ENCODE assay signal across 8 cellular contexts in genomic region chr11:1486054-1486825, GRCh38. TPM values are rescaled to one million over a fixed set of nuclear protein-coding genes. Genes with fewer than 3 reads are reported as not detected.
DNase-seq lines count a peak whose midpoint lies in the region; ATAC-seq and TF ChIP-seq lines count a peak whose summit lies in the region.

A gene with protein sequence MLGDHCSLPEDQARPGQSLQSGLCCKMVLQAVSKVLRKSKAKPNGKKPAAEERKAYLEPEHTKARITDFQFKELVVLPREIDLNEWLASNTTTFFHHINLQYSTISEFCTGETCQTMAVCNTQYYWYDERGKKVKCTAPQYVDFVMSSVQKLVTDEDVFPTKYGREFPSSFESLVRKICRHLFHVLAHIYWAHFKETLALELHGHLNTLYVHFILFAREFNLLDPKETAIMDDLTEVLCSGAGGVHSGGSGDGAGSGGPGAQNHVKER (minus strand): TSS chr11:1486779. CDS start chr11:1486556, 223 bp downstream.

- ATAC-seq in gastroesophageal sphincter, result peak; percentile 30

- H3K9me3 ChIP-seq in gastroesophageal sphincter, result no peaks in the 10 kb centered on the region
- no peaks in the 10 kb centered on the region for H3K9me3 ChIP-seq in osteoblast (ENCODE audit: low read depth, low read length)

- TF ChIP-seq EP300 in gastroesophageal sphincter (IDR thresholded peaks at IDR 0.05), result no peak

- peak in 1 of 2 donors; percentile 49 for TF ChIP-seq POLR2A in gastroesophageal sphincter (IDR thresholded peaks at IDR 0.05)

- no peak within 1 kb of the TSS for H3K4me2 ChIP-seq in osteoblast (ENCODE audit: insufficient read depth, low read length)

- H3K4me3 ChIP-seq in gastroesophageal sphincter (peak within 1 kb of the TSS; percentile 50 to 57), osteoblast (ENCODE audit: insufficient read depth, low read length) (no peak within 1 kb of the TSS)

- peak within 1 kb of the TSS; percentile 57 to 96 (median 93) for H3K27ac ChIP-seq in gastroesophageal sphincter
- H3K27ac ChIP-seq in osteoblast (ENCODE audit: low read depth, low read length), result no peak within 1 kb of the TSS

- peak; percentile 31 for DNase-seq in Caki2 (ENCODE audit: low read depth)
- DNase-seq in RPMI8226, result peak; percentile 16
- peak; percentile 79 for DNase-seq in osteoblast (ENCODE audit: insufficient read length, low spot score, missing footprints)
- DNase-seq in SHP77 treated with DMSO at 0.1 percent for 48 hours (lab: John Stamatoyannopoulos, UW), result no peak
- DNase-seq in NCI-H1930 (lab: John Stamatoyannopoulos, UW), result no peak
- DNase-seq in germinal center (ENCODE audit: low spot score), result no peak
- DNase-seq in activated naive CD4-positive, alpha-beta T cell treated with anti-CD3 and anti-CD28 coated beads, Interleukin-2, amount 50 U/mL, for 16 hours, result no peak

- 32% methylated on average over 5 of the region's 31 CpGs; no CpG with 5 or more reads in 1 of the 2 donors for WGBS in gastroesophageal sphincter (ENCODE audit: low coverage in 1 of 2), 2 donors

- H3K4me1 ChIP-seq in gastroesophageal sphincter, result peaks cover 0 to 88% (median 76%) of the 10 kb centered on the region in 3 donors
- peaks cover 4% of the 10 kb centered on the region for H3K4me1 ChIP-seq in osteoblast (ENCODE audit: insufficient read depth, low read length)

- in situ Hi-C loops in Caki2 (cut with HindIII; ENCODE audit: low pct_unique_long_range_greater_than_20kb, low sequenced_read_pairs), result no loop called here

- H3K36me3 ChIP-seq in gastroesophageal sphincter (no peaks in the 10 kb centered on the region), osteoblast (ENCODE audit: insufficient read depth, low read length) (no peaks in the 10 kb centered on the region)

- no peak within 1 kb of the TSS for H2AFZ ChIP-seq in osteoblast (ENCODE audit: low read length)

- peak in 2 of 4 experiments; percentile 21 to 23 for TF ChIP-seq CTCF in gastroesophageal sphincter (IDR thresholded peaks at IDR 0.05)
- no peak for TF ChIP-seq CTCF in osteoblast (IDR thresholded peaks at IDR 0.05; ENCODE audit: extremely low read depth, low read depth, low read length)

- H3K27me3 ChIP-seq in gastroesophageal sphincter, result no peaks in the 10 kb centered on the region
- no peaks in the 10 kb centered on the region for H3K27me3 ChIP-seq in osteoblast (ENCODE audit: insufficient read depth, low read length)

- H4K20me1 ChIP-seq in osteoblast (ENCODE audit: insufficient read depth, low read length), result peaks cover 74% of the 10 kb centered on the region

- peaks cover 62% of the 10 kb centered on the region for H3K79me2 ChIP-seq in osteoblast (ENCODE audit: insufficient read depth, low read length)

RNA-seq across cellular contexts. Expression of the gene that starts here (rescaled TPM):
- 13.0 and 18.0 TPM in 2 replicates for total RNA-seq in Caki2 (2014; rRNA removed; shearing (Covaris generic); ENCODE audit: low replicate concordance)
- total RNA-seq in gastroesophageal sphincter (100 to 1,000 TPM in 2 of 4 donors, 10 to 100 TPM in 2; 59.6 to 103 (median 87.8) TPM), osteoblast (28.2 and 29.8 TPM in 2 replicates)

Comparison
In these comparisons a context has a peak if more than half of its experiments do, and no peak if none do; other contexts are left out.
1. DNase-seq: peak in Caki2 (single experiment), RPMI8226 (single experiment) and osteoblast (single experiment); none in SHP77 treated with DMSO at 0.1 percent for 48 hours (single experiment), NCI-H1930 (0 of 2), germinal center (single experiment) and activated naive CD4-positive, alpha-beta T cell treated with anti-CD3 and anti-CD28 coated beads, Interleukin-2, amount 50 U/mL, for 16 hours (single experiment).